Comparison of ENCODE assay signal across 31 cellular contexts in the genomic region with DNA sequence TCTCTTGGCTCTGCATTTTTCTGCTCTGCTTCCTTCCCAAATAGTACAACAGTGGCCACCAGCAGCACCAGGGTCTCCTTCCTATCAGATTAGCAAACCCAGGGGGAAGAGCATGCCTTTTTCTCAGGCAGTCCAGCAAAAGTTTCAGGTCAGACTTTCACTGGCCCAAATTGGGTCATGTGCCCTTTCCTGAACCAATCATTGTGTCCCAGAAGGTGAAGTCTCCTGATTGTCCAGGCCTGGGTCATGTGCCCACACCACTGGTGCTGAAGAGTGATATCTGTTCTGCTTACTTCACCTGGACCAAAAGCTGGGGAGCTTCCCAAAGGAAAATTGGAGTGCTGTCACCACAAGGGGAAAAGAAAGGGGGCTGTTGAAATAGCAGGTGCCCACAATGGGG.
"Had no signal": no experiment of that assay in that cellular context is flagged by ENCODE, and none has a peak within 500 bp of the region (broad histone marks: within the 10 kb centered on the region; RNA-seq: fewer than 3 reads in every experiment).

No MANE protein-coding gene starts in this region.

- H3K9me3 ChIP-seq: mucosa of descending colon, neutrophil, right lobe of liver, thoracic aorta, upper lobe of right lung had no signal

- FAIRE-seq: urothelium cell line had no signal

- H3K27ac Mint-ChIP-seq: naive thymus-derived CD4-positive, alpha-beta T cell; nephron progenitor cell; neural progenitor cell; progenitor cell of endocrine pancreas had no signal

- DNase-seq: heart right ventricle; islet precursor cell; left ventricle myocardium inferior; mesendoderm; midbrain; mucosa of descending colon; naive thymus-derived CD4-positive, alpha-beta T cell; nephron progenitor cell; occipital lobe; right lobe of liver; stimulated activated CD4-positive, alpha-beta T cell treated with anti-CD3 and anti-CD28 coated beads, Interleukin-12 subunit alpha, Interleukin-12 subunit beta, amount 100 ng/mL, for 4 hours; stimulated activated CD4-positive, alpha-beta T cell treated with anti-CD3 and anti-CD28 coated beads, Interleukin-15, amount 100 ng/mL, for 24 hours; stimulated activated CD4-positive, alpha-beta T cell treated with anti-CD3 and anti-CD28 coated beads, Interleukin-2, amount 100 ng/mL, for 24 hours; stimulated activated CD4-positive, alpha-beta T cell treated with anti-CD3 and anti-CD28 coated beads, Interleukin-4, amount 100 ng/mL, for 1 hour; stimulated activated naive B cell treated with anti-CD40 and anti-IgM and Interleukin-4, amounts not matched to agents 10 μg/mL and 1 μg/mL and 100 μg/mL, for 72 hours; stimulated activated naive CD8-positive, alpha-beta T cell treated with anti-CD3 and anti-CD28 coated beads, Interleukin-15, Interleukin-2, amounts not matched to agents 100 U/mL and 50 U/mL, for 24 hours; stomach; tibial artery; trophoblast cell; upper lobe of right lung had no signal

- H3K27ac ChIP-seq: heart right ventricle, hepatocyte, left ventricle myocardium inferior, neural progenitor cell, neutrophil, parathyroid adenoma, right atrium auricular region, right lobe of liver, skin epidermis, stomach, suprapubic skin, thoracic aorta, tibial artery, upper lobe of right lung had no signal

- H3K27me3 ChIP-seq: heart right ventricle, hepatocyte, neural progenitor cell, neutrophil, right atrium auricular region, right lobe of liver, suprapubic skin, upper lobe of right lung had no signal

- H3K4me3 ChIP-seq: heart right ventricle, hepatocyte, left ventricle myocardium inferior, lung, mucosa of descending colon, neural progenitor cell, right atrium auricular region, right lobe of liver, skin epidermis, stomach, suprapubic skin, thoracic aorta, tibial artery, upper lobe of right lung had no signal

- H3K4me3 Mint-ChIP-seq: naive thymus-derived CD4-positive, alpha-beta T cell; nephron progenitor cell; neural progenitor cell; stimulated activated naive B cell treated with anti-CD40 and anti-IgM and Interleukin-4, amounts not matched to agents 10 μg/mL and 1 μg/mL and 100 μg/mL, for 72 hours had no signal

- H3K9me3 Mint-ChIP-seq: nephron progenitor cell had no signal

- H3K4me2 ChIP-seq: hepatocyte, neural progenitor cell had no signal

- H3K4me1 ChIP-seq: heart right ventricle, left ventricle myocardium inferior, neural progenitor cell, parathyroid adenoma, right atrium auricular region, right lobe of liver, stomach, suprapubic skin, tibial artery, upper lobe of right lung had no signal

- H3K36me3 Mint-ChIP-seq: naive thymus-derived CD4-positive, alpha-beta T cell; neural progenitor cell; stimulated activated naive B cell treated with anti-CD40 and anti-IgM and Interleukin-4, amounts not matched to agents 10 μg/mL and 1 μg/mL and 100 μg/mL, for 72 hours had no signal

- ATAC-seq: mucosa of descending colon; naive thymus-derived CD4-positive, alpha-beta T cell; stimulated activated naive B cell treated with anti-CD40 and anti-IgM and Interleukin-4, amounts not matched to agents 10 μg/mL and 1 μg/mL and 100 μg/mL, for 72 hours; stimulated activated naive CD8-positive, alpha-beta T cell treated with anti-CD3 and anti-CD28 coated beads, Interleukin-15, Interleukin-2, amounts not matched to agents 100 U/mL and 50 U/mL, for 24 hours; upper lobe of right lung had no signal
